ENCODE assay signal across 8 cellular contexts in genomic region chr7:44921607-44922350, GRCh38. TPM values are rescaled to one million over a fixed set of nuclear protein-coding genes. Genes with fewer than 3 reads are reported as not detected.
DNase-seq lines count a peak whose midpoint lies in the region; ATAC-seq and TF ChIP-seq lines count a peak whose summit lies in the region.

No MANE protein-coding gene starts in this region.

- ATAC-seq in GM18511 (IDR thresholded peaks at IDR 0.05; ENCODE audit: unreplicated experiment): peak; percentile 74
- peak; percentile 79 for ATAC-seq in HG03280 (IDR thresholded peaks at IDR 0.05; ENCODE audit: unreplicated experiment)

- intact Hi-C loops in colonic mucosa (cut with DNase I): loop anchor here (5.0 kb wide), 1 partner anchor 334 kb away; no protein-coding TSS in a partner anchor

- WGBS in liver: 37% methylated on average over 14 of the region's 14 CpGs

- H3K9ac ChIP-seq in colonic mucosa (ENCODE audit: low read depth in 2 of 2, low read length in 2 of 2) (no peak overlapping the region), liver (ENCODE audit: low read depth in 1 of 2, low read length in 2 of 2) (no peak overlapping the region)

- H3K36me3 ChIP-seq in colonic mucosa: no peaks in the 10 kb centered on the region
- no peaks in the 10 kb centered on the region for H3K36me3 ChIP-seq in liver (ENCODE audit: control insufficient read depth in 4 of 4, insufficient read depth in 3 of 4, low read depth in 1 of 4, low read length in 3 of 4)

- H3K27ac ChIP-seq in colonic mucosa (no peak overlapping the region), liver (ENCODE audit: low read depth in 1 of 2, low read length in 2 of 2) (no peak overlapping the region)

- no peaks in the 10 kb centered on the region for H3K9me3 ChIP-seq in colonic mucosa
- no peaks in the 10 kb centered on the region for H3K9me3 ChIP-seq in liver (ENCODE audit: control insufficient read depth in 4 of 4, low read length in 3 of 4)

- TF ChIP-seq CTCF in colonic mucosa (IDR thresholded peaks at IDR 0.05) (peak; percentile 88), liver (IDR thresholded peaks at IDR 0.05; ENCODE audit: low read depth, low read length, missing input control) (peak; percentile 84)

- H3K4me1 ChIP-seq in colonic mucosa: no peaks in the 10 kb centered on the region
- no peaks in the 10 kb centered on the region for H3K4me1 ChIP-seq in liver (ENCODE audit: control insufficient read depth in 4 of 4, insufficient read depth in 4 of 4, low read length in 3 of 4)

- TF ChIP-seq RAD21 in liver (IDR thresholded peaks at IDR 0.05): peak; percentile 83 to 92

- H3K27me3 ChIP-seq in colonic mucosa (no peaks in the 10 kb centered on the region), liver (ENCODE audit: control insufficient read depth in 4 of 4, insufficient read depth in 4 of 4, low read length in 3 of 4) (peaks cover 0 to under 1% (median 0%) of the 10 kb centered on the region in 4 donors)

- no peak overlapping the region for H3K4me3 ChIP-seq in colonic mucosa
- no peak overlapping the region for H3K4me3 ChIP-seq in liver (ENCODE audit: low read depth in 1 of 3, low read length in 3 of 3)

- peak; percentile 26 for DNase-seq in 8988T
- DNase-seq in NCI-H526 treated with DMSO at 0.1 percent for 48 hours (lab: John Stamatoyannopoulos, UW): peak; percentile 17
- peak; percentile 98 for DNase-seq in activated CD4-positive, alpha-beta T cell treated with anti-CD3 and anti-CD28 coated beads, Interleukin-2, amount 50 U/mL, for 1 hour
- DNase-seq in colonic mucosa: peak; percentile 93
- peak; percentile 88 to 98 (median 89) for DNase-seq in stimulated activated CD4-positive, alpha-beta T cell treated with anti-CD3 and anti-CD28 coated beads, TNF-alpha, amount 100 ng/mL, for 1 hour (ENCODE audit: low read depth in 3 of 3, low spot score in 1 of 3)

TF ChIP-seq in liver, 16 proteins besides CTCF, POLR2A, EP300 and RAD21:
- TF ChIP-seq FOXA1 (IDR thresholded peaks at IDR 0.05) (no peak), RXRA (IDR thresholded peaks at IDR 0.05) (no peak), JUND (IDR thresholded peaks at IDR 0.05) (no peak), SP1 (IDR thresholded peaks at IDR 0.05) (no peak), ZBTB33 (IDR thresholded peaks at IDR 0.05) (no peak), HNF4A (conservative IDR thresholded peaks at IDR 0.05) (no peak), HNF4G (IDR thresholded peaks at IDR 0.05) (no peak), GABPA (IDR thresholded peaks at IDR 0.05 in 1 of 2, conservative IDR thresholded peaks at IDR 0.05 in 1 of 2) (no peak), NR2F2 (IDR thresholded peaks at IDR 0.05) (no peak), EGR1 (IDR thresholded peaks at IDR 0.05; ENCODE audit: low read depth in 2 of 2) (no peak), TAF1 (conservative IDR thresholded peaks at IDR 0.05) (no peak), FOXA2 (IDR thresholded peaks at IDR 0.05) (no peak)
- TF ChIP-seq, protein P1, sequence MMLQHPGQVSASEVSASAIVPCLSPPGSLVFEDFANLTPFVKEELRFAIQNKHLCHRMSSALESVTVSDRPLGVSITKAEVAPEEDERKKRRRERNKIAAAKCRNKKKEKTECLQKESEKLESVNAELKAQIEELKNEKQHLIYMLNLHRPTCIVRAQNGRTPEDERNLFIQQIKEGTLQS (IDR thresholded peaks at IDR 0.05): no peak
- TF ChIP-seq, protein P2, sequence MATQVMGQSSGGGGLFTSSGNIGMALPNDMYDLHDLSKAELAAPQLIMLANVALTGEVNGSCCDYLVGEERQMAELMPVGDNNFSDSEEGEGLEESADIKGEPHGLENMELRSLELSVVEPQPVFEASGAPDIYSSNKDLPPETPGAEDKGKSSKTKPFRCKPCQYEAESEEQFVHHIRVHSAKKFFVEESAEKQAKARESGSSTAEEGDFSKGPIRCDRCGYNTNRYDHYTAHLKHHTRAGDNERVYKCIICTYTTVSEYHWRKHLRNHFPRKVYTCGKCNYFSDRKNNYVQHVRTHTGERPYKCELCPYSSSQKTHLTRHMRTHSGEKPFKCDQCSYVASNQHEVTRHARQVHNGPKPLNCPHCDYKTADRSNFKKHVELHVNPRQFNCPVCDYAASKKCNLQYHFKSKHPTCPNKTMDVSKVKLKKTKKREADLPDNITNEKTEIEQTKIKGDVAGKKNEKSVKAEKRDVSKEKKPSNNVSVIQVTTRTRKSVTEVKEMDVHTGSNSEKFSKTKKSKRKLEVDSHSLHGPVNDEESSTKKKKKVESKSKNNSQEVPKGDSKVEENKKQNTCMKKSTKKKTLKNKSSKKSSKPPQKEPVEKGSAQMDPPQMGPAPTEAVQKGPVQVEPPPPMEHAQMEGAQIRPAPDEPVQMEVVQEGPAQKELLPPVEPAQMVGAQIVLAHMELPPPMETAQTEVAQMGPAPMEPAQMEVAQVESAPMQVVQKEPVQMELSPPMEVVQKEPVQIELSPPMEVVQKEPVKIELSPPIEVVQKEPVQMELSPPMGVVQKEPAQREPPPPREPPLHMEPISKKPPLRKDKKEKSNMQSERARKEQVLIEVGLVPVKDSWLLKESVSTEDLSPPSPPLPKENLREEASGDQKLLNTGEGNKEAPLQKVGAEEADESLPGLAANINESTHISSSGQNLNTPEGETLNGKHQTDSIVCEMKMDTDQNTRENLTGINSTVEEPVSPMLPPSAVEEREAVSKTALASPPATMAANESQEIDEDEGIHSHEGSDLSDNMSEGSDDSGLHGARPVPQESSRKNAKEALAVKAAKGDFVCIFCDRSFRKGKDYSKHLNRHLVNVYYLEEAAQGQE (IDR thresholded peaks at IDR 0.05): no peak

RNA-seq across cellular contexts. Expression of gene PURB, which starts 36.4 kb away (rescaled TPM):
- 10 to 100 TPM; 18.8 to 19.8 TPM for total RNA-seq in colonic mucosa
- total RNA-seq in liver: 10 to 100 TPM in 1 of 2 donors, 1 to 10 TPM in 1; 9.6 to 11.4 TPM
- 1 to 10 TPM in 1 of 2 donors, under 1 TPM in 1; 0.92 to 2.1 TPM for polyA plus RNA-seq in liver

RNA-seq across cellular contexts. Expression of gene MYO1G, which starts 57.0 kb away (rescaled TPM):
- total RNA-seq in colonic mucosa (1 to 10 TPM; 2.1 to 3.6 TPM), liver (1 to 10 TPM; 3.1 to 3.9 TPM)
- 1 to 10 TPM in 1 of 2 donors, under 1 TPM in 1; 0.56 to 1.1 TPM for polyA plus RNA-seq in liver

Comparison
In these comparisons a context has a peak if more than half of its experiments do, and no peak if none do; other contexts are left out.
1. DNase-seq: peak in every context shown above with its lines; median percentile 98 in activated CD4-positive, alpha-beta T cell treated with anti-CD3 and anti-CD28 coated beads, Interleukin-2, amount 50 U/mL, for 1 hour; 93 in colonic mucosa; 89 in stimulated activated CD4-positive, alpha-beta T cell treated with anti-CD3 and anti-CD28 coated beads, TNF-alpha, amount 100 ng/mL, for 1 hour; 26 in 8988T; 17 in NCI-H526 treated with DMSO at 0.1 percent for 48 hours.